Comparison of ENCODE assay signal across 1 cellular context in the genomic region with DNA sequence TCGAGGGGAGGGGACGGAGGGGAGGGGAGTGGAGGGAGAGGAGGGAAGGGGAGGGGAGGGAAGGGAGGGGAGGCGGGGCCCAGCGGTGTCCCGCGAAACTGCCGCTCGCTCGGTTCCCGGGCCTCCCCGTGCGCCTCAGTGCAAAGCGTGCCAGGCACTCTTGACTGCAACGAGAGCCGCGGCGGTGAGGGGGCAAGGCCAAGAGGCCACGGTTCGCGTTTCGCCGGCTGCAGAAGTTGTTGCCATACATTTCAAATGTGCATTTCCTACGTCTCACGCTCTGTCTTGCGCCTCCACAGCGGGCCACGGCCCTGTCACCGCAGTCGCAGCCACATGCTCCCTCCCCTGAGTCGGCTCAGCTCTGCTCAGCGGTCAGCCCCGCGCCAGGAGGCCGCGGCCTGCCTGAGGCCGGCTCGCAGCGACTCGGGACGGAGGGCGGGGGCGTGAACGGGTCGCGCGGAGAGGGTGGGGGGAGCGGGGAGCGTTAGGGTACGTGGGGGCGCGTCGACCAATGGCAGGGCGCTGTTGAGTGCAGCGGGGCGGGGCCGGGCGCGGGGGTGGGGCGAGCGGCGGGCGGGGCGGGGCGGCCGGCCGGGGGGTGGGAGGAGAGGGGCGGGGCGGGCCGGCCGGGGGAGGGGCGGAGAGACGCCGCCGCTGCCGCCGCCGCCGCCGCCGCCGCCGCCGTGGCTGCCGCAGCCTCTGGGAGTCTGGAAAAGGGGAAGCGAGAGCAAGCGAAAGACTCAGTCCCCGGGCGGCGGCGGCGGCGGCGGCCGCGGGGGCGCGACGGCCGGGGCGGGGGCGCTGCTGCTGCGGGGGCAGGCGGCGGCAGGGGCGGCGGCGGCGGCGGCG.
TF ChIP-seq lines count a peak whose summit lies in the region.

TSS of gene PPP2R5C (plus strand) at position 678 of the 849 bp plus-strand sequence. CDS start 185 bp downstream, outside the sequence.

TF ChIP-seq in IMR-90, 13 proteins besides CTCF, POLR2A, EP300 and RAD21:
- TF ChIP-seq BHLHE40 (IDR thresholded peaks at IDR 0.05; ENCODE audit: low read depth, low read length) = 0 out of 2 replicates have a peak, but pooled peaks have one; percentile 11
- no peak for TF ChIP-seq CHD1 (IDR thresholded peaks at IDR 0.05; ENCODE audit: low read depth, low read length)
- TF ChIP-seq MAZ (IDR thresholded peaks at IDR 0.05; ENCODE audit: borderline replicate concordance, low read depth, low read length) = peak; percentile 87; the same call in 1 of the 2 replicates
- TF ChIP-seq MXI1 (IDR thresholded peaks at IDR 0.05; ENCODE audit: borderline replicate concordance, low read depth, low read length) = peak; percentile 89
